ENCODE assay signal across 8 cellular contexts in the genomic region with DNA sequence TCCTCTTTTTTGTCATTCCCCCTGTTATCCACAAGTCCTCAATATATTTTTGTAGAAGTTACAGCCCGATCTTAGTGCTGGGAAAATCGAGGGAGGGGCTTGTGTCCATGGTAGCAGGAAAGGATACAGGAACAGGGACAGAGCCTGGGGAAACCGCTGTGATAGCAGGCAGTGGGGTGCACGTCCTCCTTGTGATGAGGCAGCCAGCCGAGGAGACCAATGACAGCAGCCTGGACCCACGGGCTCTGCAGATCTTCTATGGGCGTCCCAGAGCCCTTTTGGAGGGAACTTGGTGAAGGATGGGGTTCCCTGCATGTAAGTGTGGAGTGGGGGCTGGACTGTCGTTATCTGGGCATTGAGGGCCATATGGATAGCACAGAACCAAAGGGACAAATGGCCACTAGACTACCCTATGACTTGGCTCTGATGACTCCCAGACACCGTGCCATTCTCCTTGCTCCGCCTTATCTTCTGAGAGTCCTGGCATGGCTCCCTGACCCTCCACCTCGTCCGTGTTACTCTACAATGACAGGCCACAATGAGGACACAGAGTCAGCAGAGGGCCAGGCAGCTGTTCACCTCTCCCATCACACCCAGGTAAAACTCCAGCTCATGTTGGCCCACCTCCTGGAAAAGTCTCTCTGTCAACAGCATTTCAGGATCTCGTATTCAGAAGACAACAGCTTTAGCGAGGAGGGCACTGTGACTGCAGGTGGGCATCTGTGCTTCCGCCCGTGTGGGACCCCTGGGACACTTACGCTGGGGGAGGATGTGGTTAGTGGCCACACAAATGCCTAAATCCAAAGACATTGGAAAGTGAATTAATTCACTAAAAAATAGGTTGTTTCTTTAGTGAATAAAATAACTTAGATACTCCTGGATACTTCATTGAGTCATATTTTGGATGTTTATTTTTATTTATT.
"Had no signal": no experiment of that assay in that cellular context is flagged by ENCODE, and none has a peak within 500 bp of the region (broad histone marks: within the 10 kb centered on the region; RNA-seq: fewer than 3 reads in every experiment).

No MANE protein-coding gene starts in this region.

- H3K27ac ChIP-seq: esophagus muscularis mucosa, lower lobe of right lung, parathyroid adenoma had no signal

- ATAC-seq: lower lobe of right lung; natural killer cell treated with Interleukin-12 subunit alpha and Interleukin-12 subunit beta and Interleukin-15 and Interleukin-18, amount 100 ng/mL, for 72 hours; stimulated activated naive B cell treated with anti-CD40 and anti-IgM and Interleukin-4, amounts not matched to agents 10 μg/mL and 1 μg/mL and 100 μg/mL, for 72 hours had no signal

- H3K9ac ChIP-seq: parathyroid adenoma had no signal

- H3K27me3 ChIP-seq: esophagus muscularis mucosa had no signal

- H3K36me3 ChIP-seq: esophagus muscularis mucosa, lower lobe of right lung had no signal

- H3K9me3 ChIP-seq: esophagus muscularis mucosa, lower lobe of right lung had no signal

- H3K4me3 ChIP-seq: esophagus muscularis mucosa, lower lobe of right lung had no signal

- H2AFZ ChIP-seq: parathyroid adenoma had no signal

- DNase-seq: activated CD4-positive, alpha-beta T cell treated with anti-CD3 and anti-CD28 coated beads, Interleukin-2, amount 50 U/mL, for 4 hours; effector CD8-positive, alpha-beta T cell; lower lobe of right lung; stimulated activated naive B cell treated with anti-CD40 and anti-IgM and Interleukin-4, amounts not matched to agents 10 μg/mL and 1 μg/mL and 100 μg/mL, for 72 hours; T-helper 2 cell had no signal

- H3K4me1 ChIP-seq: parathyroid adenoma had no signal
